In the genomic region with DNA sequence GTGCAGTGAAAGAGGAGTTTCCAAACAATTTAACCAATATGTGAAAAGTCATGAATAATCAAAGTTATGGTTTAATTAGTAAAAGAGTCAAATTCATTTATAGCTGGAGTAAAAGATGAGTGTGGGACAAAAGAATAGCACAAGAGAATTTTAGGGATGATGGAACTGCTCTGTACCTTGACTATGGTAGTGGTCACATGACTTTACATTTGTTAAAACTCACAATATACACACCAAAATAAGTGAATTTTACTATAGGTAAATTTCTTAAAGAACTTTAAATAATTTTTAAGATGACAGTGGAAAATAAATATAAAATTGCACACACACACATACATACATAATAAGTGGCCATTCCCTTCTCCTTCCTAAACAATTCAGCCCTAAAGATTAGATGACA, we compare ENCODE assay signal across 29 cellular contexts.
"Had no signal": no experiment of that assay in that cellular context is flagged by ENCODE, and none has a peak within 500 bp of the region (broad histone marks: within the 10 kb centered on the region; RNA-seq: fewer than 3 reads in every experiment).

No MANE protein-coding gene starts in this region.

- H3K27ac Mint-ChIP-seq: stimulated activated effector memory CD8-positive, alpha-beta T cell treated with anti-CD3 and anti-CD28 coated beads, Interleukin-12 subunit alpha, Interleukin-12 subunit beta, amount 100 ng/mL, for 72 hours; stimulated activated memory B cell treated with anti-CD40 and anti-IgM and Interleukin-4, amounts not matched to agents 10 μg/mL and 1 μg/mL and 100 μg/mL, for 72 hours; stimulated activated naive B cell treated with anti-CD40 and anti-IgM and Interleukin-4, amounts not matched to agents 10 μg/mL and 1 μg/mL and 100 μg/mL, for 72 hours; stimulated activated naive CD8-positive, alpha-beta T cell treated with anti-CD3 and anti-CD28 coated beads, Interleukin-15, amount 100 ng/mL, for 72 hours; stimulated activated naive CD8-positive, alpha-beta T cell treated with anti-CD3 and anti-CD28 coated beads, Interleukin-15, Interleukin-2, amounts not matched to agents 100 ng/mL and 50 ng/mL, for 24 hours; type B pancreatic cell had no signal

- H3K4me1 Mint-ChIP-seq: stimulated activated effector memory CD8-positive, alpha-beta T cell treated with anti-CD3 and anti-CD28 coated beads, Interleukin-12 subunit alpha, Interleukin-12 subunit beta, amount 100 ng/mL, for 72 hours; stimulated activated memory B cell treated with anti-CD40 and anti-IgM and Interleukin-4, amounts not matched to agents 10 μg/mL and 1 μg/mL and 100 μg/mL, for 72 hours; stimulated activated naive CD8-positive, alpha-beta T cell treated with anti-CD3 and anti-CD28 coated beads, Interleukin-15, amount 100 ng/mL, for 72 hours had no signal

- FAIRE-seq: urothelium cell line had no signal

- DNase-seq: stimulated activated CD4-positive, alpha-beta T cell treated with anti-CD3 and anti-CD28 coated beads, Interleukin-2, amount 100 ng/mL, for 48 hours; stimulated activated CD4-positive, alpha-beta T cell treated with anti-CD3 and anti-CD28 coated beads, Interleukin-4, amount 100 ng/mL, for 1 hour; stimulated activated CD4-positive, alpha-beta T cell treated with anti-CD3 and anti-CD28 coated beads, Interleukin-4, amount 100 ng/mL, for 24 hours; stimulated activated CD4-positive, alpha-beta T cell treated with anti-CD3 and anti-CD28 coated beads, Interleukin-4, amount 100 ng/mL, for 4 hours; stimulated activated CD8-positive, alpha-beta memory T cell treated with anti-CD3 and anti-CD28 coated beads, Interleukin-4, amount 100 ng/mL, for 48 hours; stimulated activated naive B cell treated with anti-CD40 and anti-IgM and Interleukin-4, amounts not matched to agents 10 μg/mL and 1 μg/mL and 100 μg/mL, for 72 hours; stimulated activated naive CD4-positive, alpha-beta T cell; stimulated activated naive CD4-positive, alpha-beta T cell treated with Interleukin-2 at 50 U/mL for 16 hours; stimulated activated naive CD8-positive, alpha-beta T cell treated with anti-CD3 and anti-CD28 coated beads, Interleukin-15, amount 100 ng/mL, for 72 hours; stimulated activated naive CD8-positive, alpha-beta T cell treated with anti-CD3 and anti-CD28 coated beads, Interleukin-15, Interleukin-2, amounts not matched to agents 100 U/mL and 50 U/mL, for 24 hours; stomach; substantia nigra; testis; thyroid gland; tibial artery; transverse colon; trophoblast cell; upper lobe of left lung; upper lobe of right lung; uterus had no signal

- H3K36me3 ChIP-seq: stomach, suprapubic skin, thoracic aorta, thyroid gland, tibial artery, tibial nerve, transverse colon, upper lobe of left lung, upper lobe of right lung, uterus, vagina had no signal

- H3K9me3 ChIP-seq: stomach, suprapubic skin, testis, thoracic aorta, thyroid gland, tibial artery, tibial nerve, transverse colon, upper lobe of left lung, upper lobe of right lung, uterus, vagina had no signal

- H3K9me3 Mint-ChIP-seq: stimulated activated effector memory CD8-positive, alpha-beta T cell treated with anti-CD3 and anti-CD28 coated beads, Interleukin-12 subunit alpha, Interleukin-12 subunit beta, amount 100 ng/mL, for 72 hours; stimulated activated memory B cell treated with anti-CD40 and anti-IgM and Interleukin-4, amounts not matched to agents 10 μg/mL and 1 μg/mL and 100 μg/mL, for 72 hours; stimulated activated naive B cell treated with anti-CD40 and anti-IgM and Interleukin-4, amounts not matched to agents 10 μg/mL and 1 μg/mL and 100 μg/mL, for 72 hours; stimulated activated naive CD8-positive, alpha-beta T cell treated with anti-CD3 and anti-CD28 coated beads, Interleukin-15, amount 100 ng/mL, for 72 hours; stimulated activated naive CD8-positive, alpha-beta T cell treated with anti-CD3 and anti-CD28 coated beads, Interleukin-15, Interleukin-2, amounts not matched to agents 100 ng/mL and 50 ng/mL, for 24 hours; type B pancreatic cell had no signal

- ATAC-seq: stimulated activated effector memory CD8-positive, alpha-beta T cell treated with anti-CD3 and anti-CD28 coated beads, Interleukin-12 subunit alpha, Interleukin-12 subunit beta, amount 100 ng/mL, for 72 hours; stimulated activated memory B cell treated with anti-CD40 and anti-IgM and Interleukin-4, amounts not matched to agents 10 μg/mL and 1 μg/mL and 100 μg/mL, for 72 hours; stimulated activated naive B cell treated with anti-CD40 and anti-IgM and Interleukin-4, amounts not matched to agents 10 μg/mL and 1 μg/mL and 100 μg/mL, for 72 hours; stimulated activated naive CD8-positive, alpha-beta T cell treated with anti-CD3 and anti-CD28 coated beads, Interleukin-15, amount 100 ng/mL, for 72 hours; stimulated activated naive CD8-positive, alpha-beta T cell treated with anti-CD3 and anti-CD28 coated beads, Interleukin-15, Interleukin-2, amounts not matched to agents 100 U/mL and 50 U/mL, for 24 hours; upper lobe of right lung had no signal

- H3K27me3 Mint-ChIP-seq: stimulated activated naive CD8-positive, alpha-beta T cell treated with anti-CD3 and anti-CD28 coated beads, Interleukin-15, amount 100 ng/mL, for 72 hours; type B pancreatic cell had no signal

- H3K4me3 Mint-ChIP-seq: stimulated activated effector memory CD8-positive, alpha-beta T cell treated with anti-CD3 and anti-CD28 coated beads, Interleukin-12 subunit alpha, Interleukin-12 subunit beta, amount 100 ng/mL, for 72 hours; stimulated activated memory B cell treated with anti-CD40 and anti-IgM and Interleukin-4, amounts not matched to agents 10 μg/mL and 1 μg/mL and 100 μg/mL, for 72 hours; stimulated activated naive B cell treated with anti-CD40 and anti-IgM and Interleukin-4, amounts not matched to agents 10 μg/mL and 1 μg/mL and 100 μg/mL, for 72 hours; stimulated activated naive CD8-positive, alpha-beta T cell treated with anti-CD3 and anti-CD28 coated beads, Interleukin-15, amount 100 ng/mL, for 72 hours; stimulated activated naive CD8-positive, alpha-beta T cell treated with anti-CD3 and anti-CD28 coated beads, Interleukin-15, Interleukin-2, amounts not matched to agents 100 ng/mL and 50 ng/mL, for 24 hours; type B pancreatic cell had no signal

- H3K27ac ChIP-seq: suprapubic skin, testis, thoracic aorta, thyroid gland, tibial artery, tibial nerve, upper lobe of left lung, upper lobe of right lung, uterus, vagina had no signal

- H3K4me3 ChIP-seq: stomach, suprapubic skin, testis, thoracic aorta, thyroid gland, tibial artery, tibial nerve, transverse colon, upper lobe of left lung, upper lobe of right lung, uterus, vagina had no signal

- H3K27me3 ChIP-seq: stomach, suprapubic skin, testis, thyroid gland, tibial artery, tibial nerve, transverse colon, upper lobe of left lung, upper lobe of right lung, uterus, vagina had no signal

- H3K4me1 ChIP-seq: testis, uterus had no signal

- H3K36me3 Mint-ChIP-seq: stimulated activated effector memory CD8-positive, alpha-beta T cell treated with anti-CD3 and anti-CD28 coated beads, Interleukin-12 subunit alpha, Interleukin-12 subunit beta, amount 100 ng/mL, for 72 hours; stimulated activated memory B cell treated with anti-CD40 and anti-IgM and Interleukin-4, amounts not matched to agents 10 μg/mL and 1 μg/mL and 100 μg/mL, for 72 hours; stimulated activated naive B cell treated with anti-CD40 and anti-IgM and Interleukin-4, amounts not matched to agents 10 μg/mL and 1 μg/mL and 100 μg/mL, for 72 hours had no signal
